In genomic region chr19:5434970-5435641, GRCh38 we compare ENCODE assay signal across 10 cellular contexts. TPM values are rescaled to one million over a fixed set of nuclear protein-coding genes. Genes with fewer than 3 reads are reported as not detected.
DNase-seq lines count a peak whose midpoint lies in the region; ATAC-seq and TF ChIP-seq lines count a peak whose summit lies in the region.
"Had no signal": no experiment of that assay in that cellular context is flagged by ENCODE, and none has a peak within 500 bp of the region (broad histone marks: within the 10 kb centered on the region; RNA-seq: fewer than 3 reads in every experiment).

No MANE protein-coding gene starts in this region.

- BruUV-seq in MCF 10A (replicated peaks; lab: Mats Ljungman, UMichigan): no TSS peak

- H3K27me3 ChIP-seq in breast epithelium (peaks cover 0 to 26% of the 10 kb centered on the region in 2 donors), upper lobe of right lung (peaks cover 13% of the 10 kb centered on the region)

- no peak overlapping the region for H3K27ac ChIP-seq in breast epithelium
- H3K27ac ChIP-seq in upper lobe of right lung: no peak overlapping the region

- no peak for TF ChIP-seq POLR2A in breast epithelium (IDR thresholded peaks at IDR 0.05)

- ATAC-seq in upper lobe of right lung: peak; percentile 26
- no peak for ATAC-seq in HG03432 (IDR thresholded peaks at IDR 0.05; ENCODE audit: unreplicated experiment)
- ATAC-seq: naive thymus-derived CD4-positive, alpha-beta T cell had no signal

- peak; percentile 78 for DNase-seq in MCF 10A (ENCODE audit: unreplicated experiment)
- DNase-seq in breast epithelium (ENCODE audit: low spot score in 2 of 2): no peak
- peak; percentile 7 for DNase-seq in activated naive CD8-positive, alpha-beta T cell treated with anti-CD3 and anti-CD28 coated beads, Interleukin-2, amount 50 U/mL, for 16 hours (ENCODE audit: low read depth, low spot score)
- DNase-seq in nephron progenitor cell: no peak
- DNase-seq in upper lobe of right lung: no peak
- DNase-seq in NCI-H2081 (lab: John Stamatoyannopoulos, UW): no peak
- DNase-seq in NCI-H2081 treated with DMSO at 0.1 percent for 48 hours (lab: John Stamatoyannopoulos, UW): no peak
- DNase-seq: naive thymus-derived CD4-positive, alpha-beta T cell had no signal

- no peaks in the 10 kb centered on the region for H3K9me3 ChIP-seq in breast epithelium
- no peaks in the 10 kb centered on the region for H3K9me3 ChIP-seq in upper lobe of right lung

- no peaks in the 10 kb centered on the region for H3K9me3 Mint-ChIP-seq in MCF 10A (ENCODE audit: unreplicated experiment)
- H3K9me3 Mint-ChIP-seq in nephron progenitor cell: peaks cover 3% of the 10 kb centered on the region

- H3K4me3 Mint-ChIP-seq in MCF 10A (ENCODE audit: unreplicated experiment): no peak overlapping the region
- H3K4me3 Mint-ChIP-seq in nephron progenitor cell: peak overlapping the region; percentile 49
- H3K4me3 Mint-ChIP-seq: naive thymus-derived CD4-positive, alpha-beta T cell had no signal

- intact Hi-C loops in MCF 10A (cut with micrococcal nuclease): no loop called here
- intact Hi-C loops in breast epithelium (cut with DNase I; ENCODE audit: low total_unique reads): no loop called here
- intact Hi-C loops in upper lobe of right lung (cut with DNase I): no loop called here

- CTCF ChIA-PET in MCF 10A (lab: Yijun Ruan, JAX): interaction anchor here (0.6 kb wide), 1 partner anchor 11 kb away, joined by 3 read pairs; no protein-coding TSS in a partner anchor

- POLR2A ChIA-PET in MCF 10A (lab: Yijun Ruan, JAX): no interaction called here

- H3K4me1 ChIP-seq in breast epithelium: no peaks in the 10 kb centered on the region
- H3K4me1 ChIP-seq in upper lobe of right lung: no peaks in the 10 kb centered on the region

- no peaks in the 10 kb centered on the region for H3K36me3 Mint-ChIP-seq in MCF 10A (ENCODE audit: insufficient read depth, unreplicated experiment)
- H3K36me3 Mint-ChIP-seq in nephron progenitor cell (ENCODE audit: low read depth): no peaks in the 10 kb centered on the region
- H3K36me3 Mint-ChIP-seq: naive thymus-derived CD4-positive, alpha-beta T cell had no signal

- H3K27ac Mint-ChIP-seq in MCF 10A (ENCODE audit: low read depth, unreplicated experiment): no peak overlapping the region
- no peak overlapping the region for H3K27ac Mint-ChIP-seq in nephron progenitor cell
- H3K27ac Mint-ChIP-seq: naive thymus-derived CD4-positive, alpha-beta T cell had no signal

- no peak for TF ChIP-seq CTCF in MCF 10A (IDR thresholded peaks at IDR 0.05; ENCODE audit: unreplicated experiment)
- no peak for TF ChIP-seq CTCF in breast epithelium (IDR thresholded peaks at IDR 0.05)
- no peak for TF ChIP-seq CTCF in nephron progenitor cell (IDR thresholded peaks at IDR 0.05)
- TF ChIP-seq CTCF in upper lobe of right lung (IDR thresholded peaks at IDR 0.05): no peak

- H3K4me3 ChIP-seq in breast epithelium (no peak overlapping the region), upper lobe of right lung (no peak overlapping the region)

- H3K27me3 Mint-ChIP-seq in MCF 10A (ENCODE audit: insufficient read depth, unreplicated experiment): peaks cover 30% of the 10 kb centered on the region
- peaks cover 68% of the 10 kb centered on the region for H3K27me3 Mint-ChIP-seq in nephron progenitor cell (ENCODE audit: low read depth, poor library complexity)

- H3K4me1 Mint-ChIP-seq in MCF 10A (ENCODE audit: insufficient read depth, unreplicated experiment) (peaks cover 8% of the 10 kb centered on the region), nephron progenitor cell (no peaks in the 10 kb centered on the region)

- H3K36me3 ChIP-seq in breast epithelium (no peaks in the 10 kb centered on the region), upper lobe of right lung (no peaks in the 10 kb centered on the region)

RNA-seq across cellular contexts. Expression of gene ZNRF4, which starts 20.1 kb away (rescaled TPM):
- total RNA-seq in MCF 10A (2022) (not detected in 2 replicates), breast epithelium (not detected), upper lobe of right lung (not detected)
- total RNA-seq: cerebellum; naive thymus-derived CD4-positive, alpha-beta T cell had no signal

Comparison
In these comparisons a context has a peak if more than half of its experiments do, and no peak if none do; other contexts are left out.
1. DNase-seq: peak in MCF 10A (single experiment) and activated naive CD8-positive, alpha-beta T cell treated with anti-CD3 and anti-CD28 coated beads, Interleukin-2, amount 50 U/mL, for 16 hours (single experiment); none in breast epithelium (0 of 2), nephron progenitor cell (single experiment), upper lobe of right lung (single experiment), NCI-H2081 (0 of 2) and NCI-H2081 treated with DMSO at 0.1 percent for 48 hours (single experiment).